1 cellular context compared by ENCODE assay signal in the genomic region with DNA sequence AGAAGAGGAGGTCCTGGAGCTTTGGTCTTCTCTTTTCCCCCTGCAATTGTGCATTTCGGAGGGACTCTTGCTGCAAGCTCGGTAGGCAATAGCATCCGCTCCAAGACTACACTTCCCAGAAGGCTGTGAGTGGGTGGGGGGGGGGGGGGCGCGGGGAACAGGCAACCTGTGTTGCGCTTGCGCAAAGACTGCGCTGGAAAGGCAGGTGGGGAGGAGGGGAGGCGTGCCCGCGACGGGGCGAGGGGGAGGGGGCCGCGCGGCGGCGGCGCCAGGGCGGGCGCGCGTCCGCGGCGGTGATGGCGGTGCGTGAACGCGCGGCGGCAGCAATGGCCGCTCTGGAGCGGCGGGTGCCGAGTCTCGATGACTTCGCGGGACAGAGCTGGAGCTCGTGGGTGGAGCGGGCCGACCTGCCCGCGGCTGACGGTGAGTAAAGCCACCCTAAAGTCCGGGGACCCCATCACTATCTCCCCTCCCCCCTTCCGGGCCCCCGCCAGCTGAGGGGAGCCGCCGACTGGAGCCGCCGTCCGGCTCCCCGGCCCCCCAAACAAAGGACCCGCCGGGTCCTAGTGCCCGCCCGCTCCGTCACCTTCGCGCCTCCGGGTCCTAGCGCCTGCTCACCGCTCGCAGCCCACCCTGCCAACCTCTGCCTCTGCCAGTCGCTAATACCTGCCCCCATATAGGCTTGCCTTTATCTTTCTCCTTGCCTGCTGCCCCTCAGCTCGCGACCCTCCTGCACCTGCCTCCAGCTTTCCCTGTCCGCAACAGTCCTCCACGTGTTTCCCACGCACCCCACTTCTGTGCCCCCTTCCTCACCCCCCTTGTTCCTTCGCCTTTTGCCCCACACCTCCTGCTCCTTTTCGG.
TF ChIP-seq lines count a peak whose summit lies in the region.

Gene ATXN7L2 (plus strand): TSS at position 248 of the 861 bp plus-strand sequence. CDS start 49 bp downstream, at position 297.

TF ChIP-seq in HepG2, 621 proteins besides CTCF, POLR2A, EP300 and RAD21 (continued from another document and continues in another):
- TF ChIP-seq GPBP1L1 (CRISPR knock-in tag; IDR thresholded peaks at IDR 0.05) (no peak), AHR (CRISPR knock-in tag; IDR thresholded peaks at IDR 0.05) (peak; percentile 76; the same call in 1 of the 2 replicates), ZNF598 (CRISPR knock-in tag; IDR thresholded peaks at IDR 0.05; ENCODE audit: borderline replicate concordance) (no peak; the same call in 1 of the 2 replicates), ZZZ3 (CRISPR knock-in tag; IDR thresholded peaks at IDR 0.05; ENCODE audit: borderline replicate concordance) (no peak), PAX8 (CRISPR knock-in tag; IDR thresholded peaks at IDR 0.05; ENCODE audit: borderline replicate concordance) (no peak; the same call in 1 of the 2 replicates), SSRP1 (CRISPR knock-in tag; IDR thresholded peaks at IDR 0.05) (no peak), U2AF2 (IDR thresholded peaks at IDR 0.05; ENCODE audit: low read depth, low read length) (no peak), KDM5B (CRISPR knock-in tag; IDR thresholded peaks at IDR 0.05; ENCODE audit: borderline replicate concordance) (peak; percentile 82; the same call in 1 of the 2 replicates), PHF20 (CRISPR knock-in tag; IDR thresholded peaks at IDR 0.05) (peak; percentile 67), NR2F2 (IDR thresholded peaks at IDR 0.05; ENCODE audit: borderline replicate concordance, low read depth) (no peak; the same call in 1 of the 2 replicates), ZNF335 (CRISPR knock-in tag; IDR thresholded peaks at IDR 0.05) (no peak; the same call in 1 of the 2 replicates), ZNF7 (CRISPR knock-in tag; IDR thresholded peaks at IDR 0.05) (no peak), AGO2 (optimal IDR thresholded peaks at IDR 0.05; ENCODE audit: low read depth, low read length) (no peak), ATM (IDR thresholded peaks at IDR 0.05; ENCODE audit: borderline replicate concordance) (no peak), SNRNP70 (IDR thresholded peaks at IDR 0.05; ENCODE audit: low read depth, low read length) (no peak), ZIK1 (CRISPR knock-in tag; IDR thresholded peaks at IDR 0.05; ENCODE audit: borderline replicate concordance, low read depth) (peak; percentile 83; the same call in 1 of the 2 replicates), CHD4 (IDR thresholded peaks at IDR 0.05; ENCODE audit: borderline replicate concordance, low read length) (no peak), ZNF451 (CRISPR knock-in tag; IDR thresholded peaks at IDR 0.05) (no peak), EED (CRISPR knock-in tag; IDR thresholded peaks at IDR 0.05) (0 out of 2 replicates have a peak, but pooled peaks have one; percentile 61), ATAD3A (CRISPR knock-in tag; IDR thresholded peaks at IDR 0.05) (no peak), ARID3A (IDR thresholded peaks at IDR 0.05; ENCODE audit: low read depth, low read length) (no peak), RFXAP (CRISPR knock-in tag; IDR thresholded peaks at IDR 0.05; ENCODE audit: borderline replicate concordance) (peak; percentile 75), SYNCRIP (IDR thresholded peaks at IDR 0.05; ENCODE audit: insufficient read depth, low read depth, low read length) (no peak), ZFP41 (CRISPR knock-in tag; IDR thresholded peaks at IDR 0.05; ENCODE audit: borderline replicate concordance) (no peak), DDIT3 (CRISPR knock-in tag; IDR thresholded peaks at IDR 0.05) (no peak), FOXC1 (CRISPR knock-in tag; IDR thresholded peaks at IDR 0.05; ENCODE audit: borderline replicate concordance) (peak; percentile 87; the same call in 1 of the 2 replicates), ZNF562 (CRISPR knock-in tag; IDR thresholded peaks at IDR 0.05; ENCODE audit: borderline replicate concordance) (no peak), E2F2 (CRISPR knock-in tag; IDR thresholded peaks at IDR 0.05; ENCODE audit: borderline replicate concordance) (no peak; the same call in 1 of the 2 replicates), CAMTA2 (CRISPR knock-in tag; IDR thresholded peaks at IDR 0.05; ENCODE audit: borderline replicate concordance) (no peak), ZNF44 (CRISPR knock-in tag; IDR thresholded peaks at IDR 0.05) (no peak)
- TF ChIP-seq, protein P1, sequence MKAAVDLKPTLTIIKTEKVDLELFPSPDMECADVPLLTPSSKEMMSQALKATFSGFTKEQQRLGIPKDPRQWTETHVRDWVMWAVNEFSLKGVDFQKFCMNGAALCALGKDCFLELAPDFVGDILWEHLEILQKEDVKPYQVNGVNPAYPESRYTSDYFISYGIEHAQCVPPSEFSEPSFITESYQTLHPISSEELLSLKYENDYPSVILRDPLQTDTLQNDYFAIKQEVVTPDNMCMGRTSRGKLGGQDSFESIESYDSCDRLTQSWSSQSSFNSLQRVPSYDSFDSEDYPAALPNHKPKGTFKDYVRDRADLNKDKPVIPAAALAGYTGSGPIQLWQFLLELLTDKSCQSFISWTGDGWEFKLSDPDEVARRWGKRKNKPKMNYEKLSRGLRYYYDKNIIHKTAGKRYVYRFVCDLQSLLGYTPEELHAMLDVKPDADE (CRISPR knock-in tag; IDR thresholded peaks at IDR 0.05) = no peak
- TF ChIP-seq, protein P2, sequence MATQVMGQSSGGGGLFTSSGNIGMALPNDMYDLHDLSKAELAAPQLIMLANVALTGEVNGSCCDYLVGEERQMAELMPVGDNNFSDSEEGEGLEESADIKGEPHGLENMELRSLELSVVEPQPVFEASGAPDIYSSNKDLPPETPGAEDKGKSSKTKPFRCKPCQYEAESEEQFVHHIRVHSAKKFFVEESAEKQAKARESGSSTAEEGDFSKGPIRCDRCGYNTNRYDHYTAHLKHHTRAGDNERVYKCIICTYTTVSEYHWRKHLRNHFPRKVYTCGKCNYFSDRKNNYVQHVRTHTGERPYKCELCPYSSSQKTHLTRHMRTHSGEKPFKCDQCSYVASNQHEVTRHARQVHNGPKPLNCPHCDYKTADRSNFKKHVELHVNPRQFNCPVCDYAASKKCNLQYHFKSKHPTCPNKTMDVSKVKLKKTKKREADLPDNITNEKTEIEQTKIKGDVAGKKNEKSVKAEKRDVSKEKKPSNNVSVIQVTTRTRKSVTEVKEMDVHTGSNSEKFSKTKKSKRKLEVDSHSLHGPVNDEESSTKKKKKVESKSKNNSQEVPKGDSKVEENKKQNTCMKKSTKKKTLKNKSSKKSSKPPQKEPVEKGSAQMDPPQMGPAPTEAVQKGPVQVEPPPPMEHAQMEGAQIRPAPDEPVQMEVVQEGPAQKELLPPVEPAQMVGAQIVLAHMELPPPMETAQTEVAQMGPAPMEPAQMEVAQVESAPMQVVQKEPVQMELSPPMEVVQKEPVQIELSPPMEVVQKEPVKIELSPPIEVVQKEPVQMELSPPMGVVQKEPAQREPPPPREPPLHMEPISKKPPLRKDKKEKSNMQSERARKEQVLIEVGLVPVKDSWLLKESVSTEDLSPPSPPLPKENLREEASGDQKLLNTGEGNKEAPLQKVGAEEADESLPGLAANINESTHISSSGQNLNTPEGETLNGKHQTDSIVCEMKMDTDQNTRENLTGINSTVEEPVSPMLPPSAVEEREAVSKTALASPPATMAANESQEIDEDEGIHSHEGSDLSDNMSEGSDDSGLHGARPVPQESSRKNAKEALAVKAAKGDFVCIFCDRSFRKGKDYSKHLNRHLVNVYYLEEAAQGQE (IDR thresholded peaks at IDR 0.05; ENCODE audit: borderline replicate concordance in 1 of 2, low read depth in 1 of 2, low read length in 2 of 2) = peak in 1 of 2 experiments; percentile 65; a peak in 2 of 4 replicates
- TF ChIP-seq, protein P3, sequence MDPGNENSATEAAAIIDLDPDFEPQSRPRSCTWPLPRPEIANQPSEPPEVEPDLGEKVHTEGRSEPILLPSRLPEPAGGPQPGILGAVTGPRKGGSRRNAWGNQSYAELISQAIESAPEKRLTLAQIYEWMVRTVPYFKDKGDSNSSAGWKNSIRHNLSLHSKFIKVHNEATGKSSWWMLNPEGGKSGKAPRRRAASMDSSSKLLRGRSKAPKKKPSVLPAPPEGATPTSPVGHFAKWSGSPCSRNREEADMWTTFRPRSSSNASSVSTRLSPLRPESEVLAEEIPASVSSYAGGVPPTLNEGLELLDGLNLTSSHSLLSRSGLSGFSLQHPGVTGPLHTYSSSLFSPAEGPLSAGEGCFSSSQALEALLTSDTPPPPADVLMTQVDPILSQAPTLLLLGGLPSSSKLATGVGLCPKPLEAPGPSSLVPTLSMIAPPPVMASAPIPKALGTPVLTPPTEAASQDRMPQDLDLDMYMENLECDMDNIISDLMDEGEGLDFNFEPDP (CRISPR knock-in tag; conservative IDR thresholded peaks at IDR 0.05) = 0 out of 2 replicates have a peak, but pooled peaks have one; percentile 74
- TF ChIP-seq, protein P4, sequence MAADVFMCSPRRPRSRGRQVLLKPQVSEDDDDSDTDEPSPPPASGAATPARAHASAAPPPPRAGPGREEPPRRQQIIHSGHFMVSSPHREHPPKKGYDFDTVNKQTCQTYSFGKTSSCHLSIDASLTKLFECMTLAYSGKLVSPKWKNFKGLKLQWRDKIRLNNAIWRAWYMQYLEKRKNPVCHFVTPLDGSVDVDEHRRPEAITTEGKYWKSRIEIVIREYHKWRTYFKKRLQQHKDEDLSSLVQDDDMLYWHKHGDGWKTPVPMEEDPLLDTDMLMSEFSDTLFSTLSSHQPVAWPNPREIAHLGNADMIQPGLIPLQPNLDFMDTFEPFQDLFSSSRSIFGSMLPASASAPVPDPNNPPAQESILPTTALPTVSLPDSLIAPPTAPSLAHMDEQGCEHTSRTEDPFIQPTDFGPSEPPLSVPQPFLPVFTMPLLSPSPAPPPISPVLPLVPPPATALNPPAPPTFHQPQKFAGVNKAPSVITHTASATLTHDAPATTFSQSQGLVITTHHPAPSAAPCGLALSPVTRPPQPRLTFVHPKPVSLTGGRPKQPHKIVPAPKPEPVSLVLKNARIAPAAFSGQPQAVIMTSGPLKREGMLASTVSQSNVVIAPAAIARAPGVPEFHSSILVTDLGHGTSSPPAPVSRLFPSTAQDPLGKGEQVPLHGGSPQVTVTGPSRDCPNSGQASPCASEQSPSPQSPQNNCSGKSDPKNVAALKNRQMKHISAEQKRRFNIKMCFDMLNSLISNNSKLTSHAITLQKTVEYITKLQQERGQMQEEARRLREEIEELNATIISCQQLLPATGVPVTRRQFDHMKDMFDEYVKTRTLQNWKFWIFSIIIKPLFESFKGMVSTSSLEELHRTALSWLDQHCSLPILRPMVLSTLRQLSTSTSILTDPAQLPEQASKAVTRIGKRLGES (CRISPR knock-in tag; IDR thresholded peaks at IDR 0.05; ENCODE audit: borderline replicate concordance) = no peak
- TF ChIP-seq, protein P5, sequence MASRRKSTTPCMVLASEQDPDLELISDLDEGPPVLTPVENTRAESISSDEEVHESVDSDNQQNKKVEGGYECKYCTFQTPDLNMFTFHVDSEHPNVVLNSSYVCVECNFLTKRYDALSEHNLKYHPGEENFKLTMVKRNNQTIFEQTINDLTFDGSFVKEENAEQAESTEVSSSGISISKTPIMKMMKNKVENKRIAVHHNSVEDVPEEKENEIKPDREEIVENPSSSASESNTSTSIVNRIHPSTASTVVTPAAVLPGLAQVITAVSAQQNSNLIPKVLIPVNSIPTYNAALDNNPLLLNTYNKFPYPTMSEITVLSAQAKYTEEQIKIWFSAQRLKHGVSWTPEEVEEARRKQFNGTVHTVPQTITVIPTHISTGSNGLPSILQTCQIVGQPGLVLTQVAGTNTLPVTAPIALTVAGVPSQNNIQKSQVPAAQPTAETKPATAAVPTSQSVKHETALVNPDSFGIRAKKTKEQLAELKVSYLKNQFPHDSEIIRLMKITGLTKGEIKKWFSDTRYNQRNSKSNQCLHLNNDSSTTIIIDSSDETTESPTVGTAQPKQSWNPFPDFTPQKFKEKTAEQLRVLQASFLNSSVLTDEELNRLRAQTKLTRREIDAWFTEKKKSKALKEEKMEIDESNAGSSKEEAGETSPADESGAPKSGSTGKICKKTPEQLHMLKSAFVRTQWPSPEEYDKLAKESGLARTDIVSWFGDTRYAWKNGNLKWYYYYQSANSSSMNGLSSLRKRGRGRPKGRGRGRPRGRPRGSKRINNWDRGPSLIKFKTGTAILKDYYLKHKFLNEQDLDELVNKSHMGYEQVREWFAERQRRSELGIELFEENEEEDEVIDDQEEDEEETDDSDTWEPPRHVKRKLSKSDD (CRISPR knock-in tag; IDR thresholded peaks at IDR 0.05; ENCODE audit: low read depth) = peak; percentile 75
